ENCODE assay signal across 13 cellular contexts in genomic region chr22:25700996-25701815, GRCh38. TPM values are rescaled to one million over a fixed set of nuclear protein-coding genes. Genes with fewer than 3 reads are reported as not detected.
A peak's percentile ranks its signal among the peaks of the same experiment; 100 is the strongest.
DNase-seq lines count a peak whose midpoint lies in the region; ATAC-seq and TF ChIP-seq lines count a peak whose summit lies in the region.
"Had no signal": no experiment of that assay in that cellular context is flagged by ENCODE, and none has a peak within 500 bp of the region (broad histone marks: within the 10 kb centered on the region; RNA-seq: fewer than 3 reads in every experiment).

No MANE protein-coding gene starts in this region.

- WGBS in SK-N-SH (ENCODE audit: low lambda C conversion rate): 46% methylated on average over 16 of the region's 16 CpGs
- WGBS in trophoblast cell (ENCODE audit: extremely low coverage, insufficient coverage, insufficient read length): no CpG with 5 or more reads among the region's 16 CpGs

- no peak overlapping the region for H2AK5ac ChIP-seq in trophoblast cell (ENCODE audit: low read length)

- H3K4me1 Mint-ChIP-seq in glutamatergic neuron (ENCODE audit: low read depth, unreplicated experiment): peaks cover 31% of the 10 kb centered on the region
- H3K4me1 Mint-ChIP-seq in activated T-cell treated with anti-CD3 and anti-CD28 coated beads, Interleukin-2, amount 50 U/mL, for 4 hours (ENCODE audit: low read depth): peaks cover 3% of the 10 kb centered on the region
- H3K4me1 Mint-ChIP-seq in stimulated activated naive CD8-positive, alpha-beta T cell treated with anti-CD3 and anti-CD28 coated beads, Interleukin-15, amount 100 ng/mL, for 72 hours: peaks cover 17% of the 10 kb centered on the region
- H3K4me1 Mint-ChIP-seq: activated T-helper 17 cell treated with anti-CD3 and anti-CD28 coated beads, Interleukin-2, amount 50 U/mL, for 72 hours had no signal

- no peak overlapping the region for H2BK5ac ChIP-seq in trophoblast cell (ENCODE audit: low read depth, low read length, poor library complexity)

- H2BK120ac ChIP-seq in trophoblast cell (ENCODE audit: insufficient read depth, low read length, poor library complexity): no peak overlapping the region

- H3K18ac ChIP-seq in trophoblast cell (ENCODE audit: low read length): no peak overlapping the region

- TF ChIP-seq EP300 in SK-N-SH (IDR thresholded peaks at IDR 0.05; ENCODE audit: borderline replicate concordance in 1 of 2, low read depth in 1 of 2, low read length in 1 of 2): peak in 1 of 2 experiments; percentile 33; a peak in 1 of 4 replicates

- CTCF ChIA-PET in SK-N-SH (lab: Yijun Ruan, JAX): interaction anchor here (0.6 to 4.9 kb wide), 32 partner anchors 12 to 499 kb away, joined by 3 to 44 read pairs (median 4); partner anchors contain the start of gene GRK3

- no peak overlapping the region for H2AFZ ChIP-seq in DND-41 (ENCODE audit: low read depth, low read length)
- no peak overlapping the region for H2AFZ ChIP-seq in SK-N-SH (ENCODE audit: low read depth)
- H2AFZ ChIP-seq in trophoblast cell (ENCODE audit: insufficient read depth, low read length, poor library complexity): no peak overlapping the region
- H2AFZ ChIP-seq in MM.1S (ENCODE audit: low read length): no peak overlapping the region

- H3K79me2 ChIP-seq in DND-41 (ENCODE audit: insufficient read depth, low read length) (no peaks in the 10 kb centered on the region), SK-N-SH (ENCODE audit: insufficient read depth) (no peaks in the 10 kb centered on the region), trophoblast cell (ENCODE audit: control insufficient read depth, insufficient read depth, low read length, poor library complexity) (no peaks in the 10 kb centered on the region), MM.1S (ENCODE audit: low read length) (no peaks in the 10 kb centered on the region)

- POLR2A ChIA-PET in SK-N-SH (lab: Yijun Ruan, JAX): interaction anchor here (0.9 to 1.2 kb wide), 4 partner anchors 32 to 157 kb away, joined by 3 to 7 read pairs (median 4); partner anchors contain the start of gene GRK3

- H4K8ac ChIP-seq in trophoblast cell (ENCODE audit: low read depth, low read length): no peak overlapping the region

- no peaks in the 10 kb centered on the region for H3K36me3 ChIP-seq in DND-41 (ENCODE audit: insufficient read depth, low read length)
- peaks cover 0 to 16% of the 10 kb centered on the region in 2 experiments for H3K36me3 ChIP-seq in SK-N-SH (replicated peaks in 1 of 2; ENCODE audit: control insufficient read depth in 1 of 2, insufficient read depth in 2 of 2, low read length in 1 of 2)
- no peaks in the 10 kb centered on the region for H3K36me3 ChIP-seq in trophoblast cell (ENCODE audit: control insufficient read depth in 1 of 2, insufficient read depth in 2 of 2, low read length in 2 of 2)
- H3K36me3 ChIP-seq in MM.1S (replicated peaks; ENCODE audit: insufficient read depth, low read length): no peaks in the 10 kb centered on the region

- H3K36me3 Mint-ChIP-seq in glutamatergic neuron (ENCODE audit: unreplicated experiment): no peaks in the 10 kb centered on the region
- H3K36me3 Mint-ChIP-seq in activated T-cell treated with anti-CD3 and anti-CD28 coated beads, Interleukin-2, amount 50 U/mL, for 4 hours (ENCODE audit: insufficient read depth): peaks cover 5% of the 10 kb centered on the region
- H3K36me3 Mint-ChIP-seq: natural killer cell treated with Interleukin-12 subunit alpha and Interleukin-12 subunit beta and Interleukin-15 and Interleukin-18, amount 100 ng/mL, for 72 hours had no signal

- TF ChIP-seq CTCF in DND-41 (IDR thresholded peaks at IDR 0.05; ENCODE audit: borderline replicate concordance, extremely low read depth, low read length, poor library complexity, severe bottlenecking) (no peak), SK-N-SH (IDR thresholded peaks at IDR 0.05) (no peak), glutamatergic neuron (IDR thresholded peaks at IDR 0.05; ENCODE audit: partially characterized antibody, unreplicated experiment) (no peak), MM.1S (IDR thresholded peaks at IDR 0.05; ENCODE audit: low read length) (no peak)

- peak overlapping the region; percentile 63 for H3K23ac ChIP-seq in trophoblast cell (ENCODE audit: low read length)

- no peak overlapping the region for H3K4me2 ChIP-seq in DND-41 (ENCODE audit: insufficient read depth, low read length)
- H3K4me2 ChIP-seq in SK-N-SH: peak overlapping the region; percentile 29; the same call in 1 of the 2 replicates
- H3K4me2 ChIP-seq in trophoblast cell (ENCODE audit: low read length): no peak overlapping the region
- no peak overlapping the region for H3K4me2 ChIP-seq in MM.1S (ENCODE audit: low read depth, low read length)

- no peak overlapping the region for H4K12ac ChIP-seq in trophoblast cell (ENCODE audit: low read depth, low read length)

- H3K9me3 ChIP-seq in DND-41 (ENCODE audit: insufficient read depth, low read length, severe bottlenecking): no peaks in the 10 kb centered on the region
- H3K9me3 ChIP-seq in SK-N-SH: no peaks in the 10 kb centered on the region
- H3K9me3 ChIP-seq in trophoblast cell (ENCODE audit: insufficient read depth, low read depth, low read length): no peaks in the 10 kb centered on the region
- no peaks in the 10 kb centered on the region for H3K9me3 ChIP-seq in MM.1S (replicated peaks; ENCODE audit: insufficient read depth, low read length)
- H3K9me3 ChIP-seq: suprapubic skin had no signal

- no peak overlapping the region for H3K9ac ChIP-seq in DND-41 (ENCODE audit: low read depth, low read length)
- no peak overlapping the region for H3K9ac ChIP-seq in SK-N-SH
- H3K9ac ChIP-seq in trophoblast cell (ENCODE audit: low read length): no peak overlapping the region
- H3K9ac ChIP-seq in MM.1S (ENCODE audit: low read length): no peak overlapping the region

- H3K9me2 ChIP-seq in SK-N-SH: no peaks in the 10 kb centered on the region
- no peaks in the 10 kb centered on the region for H3K9me2 ChIP-seq in MM.1S (replicated peaks; ENCODE audit: insufficient read depth, low read length)

- peak overlapping the region; percentile 68 for H3K27ac Mint-ChIP-seq in glutamatergic neuron (ENCODE audit: unreplicated experiment)
- peak overlapping the region in 1 of 2 donors; percentile 65 for H3K27ac Mint-ChIP-seq in stimulated activated naive CD8-positive, alpha-beta T cell treated with anti-CD3 and anti-CD28 coated beads, Interleukin-15, amount 100 ng/mL, for 72 hours
- H3K27ac Mint-ChIP-seq: activated T-helper 17 cell treated with anti-CD3 and anti-CD28 coated beads, Interleukin-2, amount 50 U/mL, for 72 hours; natural killer cell treated with Interleukin-12 subunit alpha and Interleukin-12 subunit beta and Interleukin-15 and Interleukin-18, amount 100 ng/mL, for 72 hours had no signal

- H4K20me1 ChIP-seq in DND-41 (ENCODE audit: insufficient read depth, low read length) (no peaks in the 10 kb centered on the region), SK-N-SH (ENCODE audit: insufficient read depth) (no peaks in the 10 kb centered on the region), MM.1S (ENCODE audit: insufficient read depth, low read length) (no peaks in the 10 kb centered on the region)

- no peak overlapping the region for H4K91ac ChIP-seq in trophoblast cell (ENCODE audit: low read depth, low read length)

- H3K27ac ChIP-seq in DND-41 (ENCODE audit: low read length) (no peak overlapping the region), SK-N-SH (ENCODE audit: low read depth in 2 of 2, low read length in 1 of 2) (peak overlapping the region; percentile 16 to 93; a peak in 3 of 4 replicates), trophoblast cell (ENCODE audit: low read depth, low read length) (no peak overlapping the region), MM.1S (ENCODE audit: low read length) (no peak overlapping the region)
- H3K27ac ChIP-seq: suprapubic skin had no signal

- no peak overlapping the region for H3K4me3 Mint-ChIP-seq in glutamatergic neuron (ENCODE audit: unreplicated experiment)
- H3K4me3 Mint-ChIP-seq in activated T-cell treated with anti-CD3 and anti-CD28 coated beads, Interleukin-2, amount 50 U/mL, for 4 hours: no peak overlapping the region
- no peak overlapping the region for H3K4me3 Mint-ChIP-seq in stimulated activated naive CD8-positive, alpha-beta T cell treated with anti-CD3 and anti-CD28 coated beads, Interleukin-15, amount 100 ng/mL, for 72 hours
- H3K4me3 Mint-ChIP-seq: activated T-helper 17 cell treated with anti-CD3 and anti-CD28 coated beads, Interleukin-2, amount 50 U/mL, for 72 hours; natural killer cell treated with Interleukin-12 subunit alpha and Interleukin-12 subunit beta and Interleukin-15 and Interleukin-18, amount 100 ng/mL, for 72 hours had no signal

- H3K4me1 ChIP-seq in DND-41 (ENCODE audit: insufficient read depth, low read length) (peaks cover 14% of the 10 kb centered on the region), SK-N-SH (ENCODE audit: control insufficient read depth in 1 of 2, insufficient read depth in 2 of 2, low read depth in 1 of 2, low read length in 1 of 2) (peaks cover 0 to 56% of the 10 kb centered on the region in 2 experiments; a peak in 2 of 4 replicates), trophoblast cell (ENCODE audit: control insufficient read depth in 1 of 2, insufficient read depth in 2 of 2, low read length in 2 of 2) (peaks cover 0 to 10% of the 10 kb centered on the region in 2 experiments), MM.1S (ENCODE audit: low read length) (no peaks in the 10 kb centered on the region)

- H3K4ac ChIP-seq in trophoblast cell (ENCODE audit: low read depth, low read length): no peak overlapping the region

- H3K79me1 ChIP-seq in trophoblast cell (ENCODE audit: low read length): no peaks in the 10 kb centered on the region

- no peak; the same call in 1 of the 2 replicates for TF ChIP-seq RAD21 in SK-N-SH (IDR thresholded peaks at IDR 0.05; ENCODE audit: low read length)

- no peak overlapping the region for H2BK12ac ChIP-seq in trophoblast cell (ENCODE audit: low read length)

- peaks cover 5% of the 10 kb centered on the region for H3K27me3 Mint-ChIP-seq in glutamatergic neuron (ENCODE audit: unreplicated experiment)
- H3K27me3 Mint-ChIP-seq in activated T-cell treated with anti-CD3 and anti-CD28 coated beads, Interleukin-2, amount 50 U/mL, for 4 hours (ENCODE audit: low read depth): no peaks in the 10 kb centered on the region
- no peaks in the 10 kb centered on the region for H3K27me3 Mint-ChIP-seq in stimulated activated naive CD8-positive, alpha-beta T cell treated with anti-CD3 and anti-CD28 coated beads, Interleukin-15, amount 100 ng/mL, for 72 hours

- DNase-seq in DND-41: peak; percentile 9
- DNase-seq in SK-N-SH: peak; percentile 49
- DNase-seq in glutamatergic neuron: no peak
- DNase-seq in trophoblast cell: no peak
- DNase-seq in activated T-cell treated with anti-CD3 and anti-CD28 coated beads, Interleukin-2, amount 50 U/mL, for 4 hours: no peak
- no peak for DNase-seq in stimulated activated naive CD8-positive, alpha-beta T cell treated with anti-CD3 and anti-CD28 coated beads, Interleukin-15, amount 100 ng/mL, for 72 hours
- no peak for DNase-seq in NCI-H345 treated with DMSO at 0.1 percent for 48 hours (lab: John Stamatoyannopoulos, UW; ENCODE audit: unreplicated experiment)
- DNase-seq in MM.1S: no peak
- DNase-seq: stimulated activated CD4-positive, alpha-beta T cell treated with anti-CD3 and anti-CD28 coated beads, Interleukin-4, amount 100 ng/mL, for 24 hours had no signal

- H3K4me3 ChIP-seq in DND-41 (ENCODE audit: low read depth in 1 of 2, low read length in 2 of 2) (no peak overlapping the region), SK-N-SH (ENCODE audit: low read depth in 2 of 2, low read length in 1 of 2) (no peak overlapping the region), trophoblast cell (ENCODE audit: low read depth, low read length) (no peak overlapping the region), MM.1S (ENCODE audit: low read length) (no peak overlapping the region)
- H3K4me3 ChIP-seq: suprapubic skin had no signal

- peaks cover 3% of the 10 kb centered on the region for H3K9me3 Mint-ChIP-seq in glutamatergic neuron (ENCODE audit: unreplicated experiment)
- H3K9me3 Mint-ChIP-seq in activated T-cell treated with anti-CD3 and anti-CD28 coated beads, Interleukin-2, amount 50 U/mL, for 4 hours: no peaks in the 10 kb centered on the region
- H3K9me3 Mint-ChIP-seq in stimulated activated naive CD8-positive, alpha-beta T cell treated with anti-CD3 and anti-CD28 coated beads, Interleukin-15, amount 100 ng/mL, for 72 hours: no peaks in the 10 kb centered on the region
- H3K9me3 Mint-ChIP-seq: activated T-helper 17 cell treated with anti-CD3 and anti-CD28 coated beads, Interleukin-2, amount 50 U/mL, for 72 hours; natural killer cell treated with Interleukin-12 subunit alpha and Interleukin-12 subunit beta and Interleukin-15 and Interleukin-18, amount 100 ng/mL, for 72 hours had no signal

- no peak for ATAC-seq in DND-41 (ENCODE audit: insufficient read depth, low read depth)
- no peak for ATAC-seq in activated T-cell treated with anti-CD3 and anti-CD28 coated beads, Interleukin-2, amount 50 U/mL, for 4 hours
- ATAC-seq in stimulated activated naive CD8-positive, alpha-beta T cell treated with anti-CD3 and anti-CD28 coated beads, Interleukin-15, amount 100 ng/mL, for 72 hours: no peak
- ATAC-seq: activated T-helper 17 cell treated with anti-CD3 and anti-CD28 coated beads, Interleukin-2, amount 50 U/mL, for 72 hours; natural killer cell treated with Interleukin-12 subunit alpha and Interleukin-12 subunit beta and Interleukin-15 and Interleukin-18, amount 100 ng/mL, for 72 hours had no signal

- no peak overlapping the region for H3K14ac ChIP-seq in trophoblast cell (ENCODE audit: low read length)

- H3K27me3 ChIP-seq in DND-41 (ENCODE audit: insufficient read depth, low read length, poor library complexity) (no peaks in the 10 kb centered on the region), SK-N-SH (ENCODE audit: insufficient read depth) (no peaks in the 10 kb centered on the region), trophoblast cell (ENCODE audit: insufficient read depth, low read length) (no peaks in the 10 kb centered on the region), MM.1S (replicated peaks; ENCODE audit: insufficient read depth, low read length) (no peaks in the 10 kb centered on the region)
- H3K27me3 ChIP-seq: suprapubic skin had no signal

- H3F3A ChIP-seq in SK-N-SH (replicated peaks; ENCODE audit: insufficient read depth): no peaks in the 10 kb centered on the region
- no peaks in the 10 kb centered on the region for H3F3A ChIP-seq in MM.1S (ENCODE audit: insufficient read depth, low read length)

RNA-seq across cellular contexts. Expression of gene MYO18B, which starts 40.8 kb away (rescaled TPM):
- 0.05 and 0.10 TPM in 2 replicates for polyA plus RNA-seq in SK-N-SH (2012; rRNA removed)
- 0.04 TPM in 2 replicates for polyA plus RNA-seq in SK-N-SH (2012; cell fraction: cytosol; rRNA removed)
- 0.26 TPM in 2 replicates for polyA plus RNA-seq in SK-N-SH (2012; cell fraction: nucleus; rRNA removed)
- total RNA-seq in glutamatergic neuron (ENCODE audit: unreplicated experiment): 0.25 TPM
- polyA plus RNA-seq in trophoblast cell (2013): 0.11 and 0.14 TPM in 2 replicates
- under 1 TPM in 1 of 3 donors, not detected in 2; 0.03 TPM for total RNA-seq in activated T-cell treated with anti-CD3 and anti-CD28 coated beads, Interleukin-2, amount 50 U/mL, for 4 hours
- total RNA-seq: OCI-LY7 had no signal

Comparison
In these comparisons a context has a peak if more than half of its experiments do, and no peak if none do; other contexts are left out.
1. DNase-seq: peak in DND-41 (single experiment) and SK-N-SH (single experiment); none in glutamatergic neuron (single experiment), trophoblast cell (0 of 2), activated T-cell treated with anti-CD3 and anti-CD28 coated beads, Interleukin-2, amount 50 U/mL, for 4 hours (single experiment), stimulated activated naive CD8-positive, alpha-beta T cell treated with anti-CD3 and anti-CD28 coated beads, Interleukin-15, amount 100 ng/mL, for 72 hours (0 of 2), NCI-H345 treated with DMSO at 0.1 percent for 48 hours (single experiment) and MM.1S (single experiment).
2. H3K27ac ChIP-seq: peak in SK-N-SH (2 of 2); none in DND-41 (single experiment), trophoblast cell (single experiment) and MM.1S (single experiment).